In the genomic region with DNA sequence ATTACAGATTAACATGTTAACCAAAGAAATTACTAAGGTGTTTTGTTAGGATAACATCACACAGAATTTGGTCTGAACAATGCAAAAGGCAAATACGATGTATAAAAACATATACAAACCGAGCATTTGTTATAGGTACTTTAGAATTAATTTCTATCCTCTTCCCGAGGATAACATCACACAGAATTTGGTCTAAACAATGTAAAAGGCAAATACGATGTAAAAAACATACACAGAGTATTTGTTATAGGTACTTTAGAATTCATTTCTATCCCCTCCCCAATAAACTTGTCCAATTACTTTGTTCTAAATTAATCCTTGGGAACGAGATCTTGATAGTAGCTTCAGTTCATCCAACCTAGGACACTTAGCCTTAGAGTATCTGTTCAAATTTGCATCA, we compare ENCODE assay signal across 29 cellular contexts. TPM values are rescaled to one million over a fixed set of nuclear protein-coding genes. Genes with fewer than 3 reads are reported as not detected.
A peak's percentile ranks its signal among the peaks of the same experiment; 100 is the strongest.
DNase-seq lines count a peak whose midpoint lies in the region; ATAC-seq, FAIRE-seq and TF ChIP-seq lines count a peak whose summit lies in the region.
"Had no signal": no experiment of that assay in that cellular context is flagged by ENCODE, and none has a peak within 500 bp of the region (broad histone marks: within the 10 kb centered on the region; RNA-seq: fewer than 3 reads in every experiment).

No MANE protein-coding gene starts in this region.

- no peak for DNase-seq in activated T-cell treated with anti-CD3 and anti-CD28 coated beads, Interleukin-2, amount 50 U/mL, for 24 hours
- DNase-seq in activated T-cell treated with anti-CD3 and anti-CD28 coated beads, Interleukin-2, amount 50 U/mL, for 4 hours, result no peak
- peak; percentile 29 for DNase-seq in HT-29 (ENCODE audit: low spot score)
- no peak for DNase-seq in astrocyte (ENCODE audit: low read depth)
- DNase-seq in NK-92 treated with Interleukin-12 subunit alpha and Interleukin-12 subunit beta, amount 100 ng/mL, for 24 hours (lab: John Stamatoyannopoulos, UW), result no peak
- no peak for DNase-seq in stimulated activated effector memory CD8-positive, alpha-beta T cell treated with anti-CD3 and anti-CD28 coated beads, Interleukin-12 subunit alpha, Interleukin-12 subunit beta, amount 100 ng/mL, for 72 hours (ENCODE audit: low spot score in 2 of 2)
- no peak for DNase-seq in naive thymus-derived CD4-positive, alpha-beta T cell
- DNase-seq: activated B cell treated with CpG ODN at 0.5 μM for 24 hours; activated CD4-positive, alpha-beta T cell treated with anti-CD3 and anti-CD28 coated beads, Interleukin-2, amount 50 U/mL, for 1 hour; activated naive CD4-positive, alpha-beta T cell treated with anti-CD3 and anti-CD28 coated beads, Interleukin-2, amount 10 ng/mL, durations not matched to agents 7 days and 5 days; AML-193; CD4-positive, alpha-beta memory T cell; effector CD4-positive, alpha-beta T cell; H7; hypothalamus; left cardiac atrium; MM.1S; NCI-H146; NCI-H2107; stimulated activated naive B cell treated with anti-CD40 and anti-IgM and Interleukin-4, amounts not matched to agents 10 μg/mL and 1 μg/mL and 100 μg/mL, for 72 hours; T-helper 1 cell; upper lobe of right lung had no signal

- H3K36me3 ChIP-seq in astrocyte (ENCODE audit: insufficient read depth, low read length), result peaks cover 45% of the 10 kb centered on the region
- peaks cover 42 to 52% (median 47%) of the 10 kb centered on the region in 5 donors for H3K36me3 ChIP-seq in subcutaneous abdominal adipose tissue (ENCODE audit: control insufficient read depth in 5 of 5, insufficient read depth in 5 of 5, low read length in 5 of 5)
- H3K36me3 ChIP-seq in naive thymus-derived CD4-positive, alpha-beta T cell (ENCODE audit: control insufficient read depth in 2 of 3, insufficient read depth in 3 of 3, low read length in 3 of 3), result peaks cover 21 to 49% (median 46%) of the 10 kb centered on the region in 3 experiments

- H3K9me3 Mint-ChIP-seq in activated T-cell treated with anti-CD3 and anti-CD28 coated beads, Interleukin-2, amount 50 U/mL, for 24 hours, result no peaks in the 10 kb centered on the region
- H3K9me3 Mint-ChIP-seq in activated T-cell treated with anti-CD3 and anti-CD28 coated beads, Interleukin-2, amount 50 U/mL, for 4 hours, result no peaks in the 10 kb centered on the region
- H3K9me3 Mint-ChIP-seq in astrocyte (ENCODE audit: unreplicated experiment), result no peaks in the 10 kb centered on the region
- no peaks in the 10 kb centered on the region for H3K9me3 Mint-ChIP-seq in stimulated activated effector memory CD8-positive, alpha-beta T cell treated with anti-CD3 and anti-CD28 coated beads, Interleukin-12 subunit alpha, Interleukin-12 subunit beta, amount 100 ng/mL, for 72 hours
- no peaks in the 10 kb centered on the region for H3K9me3 Mint-ChIP-seq in naive thymus-derived CD4-positive, alpha-beta T cell
- H3K9me3 Mint-ChIP-seq: activated B cell treated with CpG ODN at 0.5 μM for 24 hours; activated naive CD4-positive, alpha-beta T cell treated with anti-CD3 and anti-CD28 coated beads, Interleukin-2, amount 10 ng/mL, durations not matched to agents 7 days and 5 days; activated T-helper 17 cell treated with anti-CD3 and anti-CD28 coated beads, Interleukin-2, amount 50 U/mL, for 72 hours; CD4-positive, alpha-beta memory T cell; nephron; stimulated activated naive B cell treated with anti-CD40 and anti-IgM and Interleukin-4, amounts not matched to agents 10 μg/mL and 1 μg/mL and 100 μg/mL, for 72 hours had no signal

- CTCF ChIA-PET in naive thymus-derived CD4-positive, alpha-beta T cell (lab: Charles Lee), result no interaction called here

- H3K27me3 ChIP-seq in astrocyte (ENCODE audit: insufficient read depth, low read length) (no peaks in the 10 kb centered on the region), subcutaneous abdominal adipose tissue (ENCODE audit: control insufficient read depth in 5 of 5, insufficient read depth in 4 of 5, low read length in 5 of 5) (no peaks in the 10 kb centered on the region)
- no peaks in the 10 kb centered on the region for H3K27me3 ChIP-seq in naive thymus-derived CD4-positive, alpha-beta T cell (ENCODE audit: control insufficient read depth in 2 of 2, insufficient read depth in 2 of 2, low read length in 2 of 2)
- H3K27me3 ChIP-seq: suprapubic skin, upper lobe of right lung had no signal

- peaks cover 7% of the 10 kb centered on the region for H3K27me3 Mint-ChIP-seq in activated T-cell treated with anti-CD3 and anti-CD28 coated beads, Interleukin-2, amount 50 U/mL, for 24 hours
- H3K27me3 Mint-ChIP-seq in activated T-cell treated with anti-CD3 and anti-CD28 coated beads, Interleukin-2, amount 50 U/mL, for 4 hours (ENCODE audit: low read depth), result peaks cover 8% of the 10 kb centered on the region
- no peaks in the 10 kb centered on the region for H3K27me3 Mint-ChIP-seq in astrocyte (ENCODE audit: low read depth, unreplicated experiment)
- H3K27me3 Mint-ChIP-seq in naive thymus-derived CD4-positive, alpha-beta T cell, result peaks cover 0 to 15% (median 6%) of the 10 kb centered on the region in 5 donors
- H3K27me3 Mint-ChIP-seq: activated B cell treated with CpG ODN at 0.5 μM for 24 hours; activated T-helper 17 cell treated with anti-CD3 and anti-CD28 coated beads, Interleukin-2, amount 50 U/mL, for 72 hours; stimulated activated naive B cell treated with anti-CD40 and anti-IgM and Interleukin-4, amounts not matched to agents 10 μg/mL and 1 μg/mL and 100 μg/mL, for 72 hours had no signal

- peak overlapping the region; percentile 88 for H3K27ac Mint-ChIP-seq in activated T-cell treated with anti-CD3 and anti-CD28 coated beads, Interleukin-2, amount 50 U/mL, for 24 hours
- no peak overlapping the region for H3K27ac Mint-ChIP-seq in astrocyte (ENCODE audit: unreplicated experiment)
- no peak overlapping the region for H3K27ac Mint-ChIP-seq in stimulated activated effector memory CD8-positive, alpha-beta T cell treated with anti-CD3 and anti-CD28 coated beads, Interleukin-12 subunit alpha, Interleukin-12 subunit beta, amount 100 ng/mL, for 72 hours
- H3K27ac Mint-ChIP-seq in naive thymus-derived CD4-positive, alpha-beta T cell, result peak overlapping the region in 3 of 9 donors; percentile 1 to 25 (median 25)
- H3K27ac Mint-ChIP-seq: activated B cell treated with CpG ODN at 0.5 μM for 24 hours; activated naive CD4-positive, alpha-beta T cell treated with anti-CD3 and anti-CD28 coated beads, Interleukin-2, amount 10 ng/mL, durations not matched to agents 7 days and 5 days had no signal

- ATAC-seq in activated T-cell treated with anti-CD3 and anti-CD28 coated beads, Interleukin-2, amount 50 U/mL, for 4 hours, result no peak
- ATAC-seq in stimulated activated effector memory CD8-positive, alpha-beta T cell treated with anti-CD3 and anti-CD28 coated beads, Interleukin-12 subunit alpha, Interleukin-12 subunit beta, amount 100 ng/mL, for 72 hours, result no peak
- ATAC-seq in naive thymus-derived CD4-positive, alpha-beta T cell, result no peak

- peaks cover 56% of the 10 kb centered on the region for H3K36me3 Mint-ChIP-seq in activated T-cell treated with anti-CD3 and anti-CD28 coated beads, Interleukin-2, amount 50 U/mL, for 24 hours (ENCODE audit: low read depth)
- H3K36me3 Mint-ChIP-seq in activated T-cell treated with anti-CD3 and anti-CD28 coated beads, Interleukin-2, amount 50 U/mL, for 4 hours (ENCODE audit: insufficient read depth), result peaks cover 50% of the 10 kb centered on the region
- H3K36me3 Mint-ChIP-seq in astrocyte (ENCODE audit: low read depth, unreplicated experiment), result peaks cover 18% of the 10 kb centered on the region
- peaks cover 59% of the 10 kb centered on the region for H3K36me3 Mint-ChIP-seq in stimulated activated effector memory CD8-positive, alpha-beta T cell treated with anti-CD3 and anti-CD28 coated beads, Interleukin-12 subunit alpha, Interleukin-12 subunit beta, amount 100 ng/mL, for 72 hours
- peaks cover 3 to 53% (median 48%) of the 10 kb centered on the region in 5 donors for H3K36me3 Mint-ChIP-seq in naive thymus-derived CD4-positive, alpha-beta T cell

- H3K4me2 ChIP-seq in astrocyte (ENCODE audit: low read length), result no peak overlapping the region
- H3K4me2 ChIP-seq: KMS-11 had no signal

- H3K4me3 ChIP-seq in astrocyte (ENCODE audit: insufficient read depth, low read depth, low read length), result no peak overlapping the region
- no peak overlapping the region for H3K4me3 ChIP-seq in subcutaneous abdominal adipose tissue (ENCODE audit: low read depth in 1 of 5, low read length in 5 of 5)
- no peak overlapping the region for H3K4me3 ChIP-seq in naive thymus-derived CD4-positive, alpha-beta T cell (ENCODE audit: low read length)
- H3K4me3 ChIP-seq: lung, suprapubic skin, upper lobe of right lung had no signal

- H3K27ac ChIP-seq in astrocyte (ENCODE audit: low read depth, low read length) (no peak overlapping the region), subcutaneous abdominal adipose tissue (ENCODE audit: low read depth, low read length) (peak overlapping the region; percentile 64)
- no peak overlapping the region for H3K27ac ChIP-seq in naive thymus-derived CD4-positive, alpha-beta T cell (ENCODE audit: low read depth, low read length)
- H3K27ac ChIP-seq: KMS-11, suprapubic skin, upper lobe of right lung had no signal

- no peak for TF ChIP-seq CTCF in astrocyte (IDR thresholded peaks at IDR 0.05; ENCODE audit: insufficient read depth, low read depth, low read length)

- H3K9ac ChIP-seq in astrocyte (ENCODE audit: low read length) (no peak overlapping the region), subcutaneous abdominal adipose tissue (ENCODE audit: low read length in 5 of 5) (no peak overlapping the region)
- H3K9ac ChIP-seq: KMS-11 had no signal

- H3K9me3 ChIP-seq in astrocyte (ENCODE audit: insufficient read depth, low read depth, low read length) (no peaks in the 10 kb centered on the region), subcutaneous abdominal adipose tissue (ENCODE audit: control insufficient read depth in 5 of 5, low read length in 5 of 5) (no peaks in the 10 kb centered on the region)
- H3K9me3 ChIP-seq in naive thymus-derived CD4-positive, alpha-beta T cell (ENCODE audit: control insufficient read depth in 2 of 3, low read length in 3 of 3), result no peaks in the 10 kb centered on the region
- H3K9me3 ChIP-seq: suprapubic skin, upper lobe of right lung had no signal

- H3K79me2 ChIP-seq in astrocyte (ENCODE audit: insufficient read depth, low read length), result peaks cover 31% of the 10 kb centered on the region

- peaks cover 62% of the 10 kb centered on the region for H4K20me1 ChIP-seq in astrocyte (ENCODE audit: insufficient read depth, low read length)

- peaks cover 36% of the 10 kb centered on the region for H3K4me1 ChIP-seq in astrocyte (ENCODE audit: insufficient read depth, low read length)
- peaks cover 3 to 19% (median 15%) of the 10 kb centered on the region in 5 donors for H3K4me1 ChIP-seq in subcutaneous abdominal adipose tissue (ENCODE audit: control insufficient read depth in 5 of 5, insufficient read depth in 5 of 5, low read length in 5 of 5)
- H3K4me1 ChIP-seq in naive thymus-derived CD4-positive, alpha-beta T cell (ENCODE audit: control insufficient read depth in 2 of 2, insufficient read depth in 2 of 2, low read length in 2 of 2), result peaks cover 15% of the 10 kb centered on the region in 2 donors

- peaks cover 45% of the 10 kb centered on the region for H3K4me1 Mint-ChIP-seq in activated T-cell treated with anti-CD3 and anti-CD28 coated beads, Interleukin-2, amount 50 U/mL, for 24 hours (ENCODE audit: low read depth)
- peaks cover 49% of the 10 kb centered on the region for H3K4me1 Mint-ChIP-seq in activated T-cell treated with anti-CD3 and anti-CD28 coated beads, Interleukin-2, amount 50 U/mL, for 4 hours (ENCODE audit: low read depth)
- H3K4me1 Mint-ChIP-seq in astrocyte (ENCODE audit: low read depth, unreplicated experiment), result peaks cover 38% of the 10 kb centered on the region
- H3K4me1 Mint-ChIP-seq in stimulated activated effector memory CD8-positive, alpha-beta T cell treated with anti-CD3 and anti-CD28 coated beads, Interleukin-12 subunit alpha, Interleukin-12 subunit beta, amount 100 ng/mL, for 72 hours, result peaks cover 40% of the 10 kb centered on the region
- H3K4me1 Mint-ChIP-seq in naive thymus-derived CD4-positive, alpha-beta T cell, result peaks cover 19 to 55% (median 44%) of the 10 kb centered on the region in 7 donors

- POLR2A ChIA-PET in naive thymus-derived CD4-positive, alpha-beta T cell (lab: Charles Lee), result interaction anchor here (0.8 to 1.4 kb wide), 3 partner anchors 27 to 50 kb away, joined by 3 to 6 read pairs (median 4); no protein-coding TSS in a partner anchor

- no peak for FAIRE-seq in astrocyte (lab: Jason Lieb, UNC)
- FAIRE-seq: colon had no signal

- intact Hi-C loops in naive thymus-derived CD4-positive, alpha-beta T cell (cut with micrococcal nuclease), result loop anchor here in 1 of 2 donors (10.0 kb wide), 1 partner anchor 692 kb away; the partner anchor contains the start of gene PLAC8

- no peak overlapping the region for H2AFZ ChIP-seq in astrocyte (ENCODE audit: low read depth, low read length)

- H3K4me3 Mint-ChIP-seq in activated T-cell treated with anti-CD3 and anti-CD28 coated beads, Interleukin-2, amount 50 U/mL, for 24 hours, result no peak overlapping the region
- H3K4me3 Mint-ChIP-seq in activated T-cell treated with anti-CD3 and anti-CD28 coated beads, Interleukin-2, amount 50 U/mL, for 4 hours, result no peak overlapping the region
- H3K4me3 Mint-ChIP-seq in astrocyte (ENCODE audit: unreplicated experiment), result peak overlapping the region; percentile 50
- no peak overlapping the region for H3K4me3 Mint-ChIP-seq in stimulated activated effector memory CD8-positive, alpha-beta T cell treated with anti-CD3 and anti-CD28 coated beads, Interleukin-12 subunit alpha, Interleukin-12 subunit beta, amount 100 ng/mL, for 72 hours
- no peak overlapping the region for H3K4me3 Mint-ChIP-seq in naive thymus-derived CD4-positive, alpha-beta T cell
- H3K4me3 Mint-ChIP-seq: activated B cell treated with CpG ODN at 0.5 μM for 24 hours; activated naive CD4-positive, alpha-beta T cell treated with anti-CD3 and anti-CD28 coated beads, Interleukin-2, amount 10 ng/mL, durations not matched to agents 7 days and 5 days; activated T-helper 17 cell treated with anti-CD3 and anti-CD28 coated beads, Interleukin-2, amount 50 U/mL, for 72 hours; CD4-positive, alpha-beta memory T cell; nephron; stimulated activated naive B cell treated with anti-CD40 and anti-IgM and Interleukin-4, amounts not matched to agents 10 μg/mL and 1 μg/mL and 100 μg/mL, for 72 hours had no signal

RNA-seq across cellular contexts. Expression of gene HNRNPDL, which starts 7.6 kb away (rescaled TPM):
- 100 to 1,000 TPM; 682 to 719 (median 695) TPM for total RNA-seq in activated T-cell treated with anti-CD3 and anti-CD28 coated beads, Interleukin-2, amount 50 U/mL, for 4 hours
- 127 and 143 TPM in 2 replicates for total RNA-seq in HT-29 (2014; rRNA removed; shearing (Covaris generic))
- total RNA-seq in astrocyte, result 205 and 220 TPM in 2 replicates
- total RNA-seq in naive thymus-derived CD4-positive, alpha-beta T cell, result 100 to 1,000 TPM; 297 to 440 (median 423) TPM
- polyA plus RNA-seq in naive thymus-derived CD4-positive, alpha-beta T cell, result 100 to 1,000 TPM; 255 to 283 TPM

RNA-seq across cellular contexts. Expression of gene ENOPH1, which starts 7.8 kb away (rescaled TPM):
- 10 to 100 TPM; 75.3 to 96.4 (median 86.0) TPM for total RNA-seq in activated T-cell treated with anti-CD3 and anti-CD28 coated beads, Interleukin-2, amount 50 U/mL, for 4 hours
- 67.9 and 74.9 TPM in 2 replicates for total RNA-seq in HT-29 (2014; rRNA removed; shearing (Covaris generic))
- 32.0 and 32.6 TPM in 2 replicates for total RNA-seq in astrocyte
- 10 to 100 TPM; 16.3 to 36.5 (median 24.3) TPM for total RNA-seq in naive thymus-derived CD4-positive, alpha-beta T cell
- polyA plus RNA-seq in naive thymus-derived CD4-positive, alpha-beta T cell, result 10 to 100 TPM; 45.3 to 45.6 TPM

RNA-seq across cellular contexts. Expression of gene HNRNPD, which starts 48.8 kb away (rescaled TPM):
- total RNA-seq in activated T-cell treated with anti-CD3 and anti-CD28 coated beads, Interleukin-2, amount 50 U/mL, for 4 hours, result 100 to 1,000 TPM; 447 to 507 (median 468) TPM
- total RNA-seq in HT-29 (2014; rRNA removed; shearing (Covaris generic)), result 80.1 and 89.9 TPM in 2 replicates
- total RNA-seq in astrocyte, result 142 and 162 TPM in 2 replicates
- 100 to 1,000 TPM; 200 to 355 (median 238) TPM for total RNA-seq in naive thymus-derived CD4-positive, alpha-beta T cell
- 100 to 1,000 TPM; 249 to 315 TPM for polyA plus RNA-seq in naive thymus-derived CD4-positive, alpha-beta T cell
